In genomic region chr6:142844065-142844755, GRCh38 we compare ENCODE assay signal across 9 cellular contexts.
A peak's percentile ranks its signal among the peaks of the same experiment; 100 is the strongest.
DNase-seq lines count a peak whose midpoint lies in the region; ATAC-seq and TF ChIP-seq lines count a peak whose summit lies in the region.
"Had no signal": no experiment of that assay in that cellular context is flagged by ENCODE, and none has a peak within 500 bp of the region (broad histone marks: within the 10 kb centered on the region; RNA-seq: fewer than 3 reads in every experiment).

No MANE protein-coding gene starts in this region.

- no peak for ATAC-seq in stimulated activated naive B cell treated with anti-CD40 and anti-IgM and Interleukin-4, amounts not matched to agents 10 μg/mL and 1 μg/mL and 100 μg/mL, for 72 hours (replicated peaks)

- H3K27me3 ChIP-seq in dorsolateral prefrontal cortex = no peaks in the 10 kb centered on the region

- no peaks in the 10 kb centered on the region for H3K9me3 Mint-ChIP-seq in activated naive CD4-positive, alpha-beta T cell treated with anti-CD3 and anti-CD28 coated beads, Interleukin-2, amount 10 ng/mL, durations not matched to agents 7 days and 5 days
- H3K9me3 Mint-ChIP-seq in stimulated activated naive B cell treated with anti-CD40 and anti-IgM and Interleukin-4, amounts not matched to agents 10 μg/mL and 1 μg/mL and 100 μg/mL, for 72 hours = no peaks in the 10 kb centered on the region

- CTCF ChIA-PET in activated naive CD4-positive, alpha-beta T cell treated with anti-CD3 and anti-CD28 coated beads, Interleukin-2, amount 10 ng/mL, durations not matched to agents 7 days and 5 days (lab: Charles Lee) = interaction anchor here (1.2 to 1.8 kb wide), 2 partner anchors 24 to 41 kb away, joined by 5 to 6 read pairs; no protein-coding TSS in a partner anchor

- peak overlapping the region; percentile 92 for H3K27ac Mint-ChIP-seq in activated naive CD4-positive, alpha-beta T cell treated with anti-CD3 and anti-CD28 coated beads, Interleukin-2, amount 10 ng/mL, durations not matched to agents 7 days and 5 days
- H3K27ac Mint-ChIP-seq in stimulated activated naive B cell treated with anti-CD40 and anti-IgM and Interleukin-4, amounts not matched to agents 10 μg/mL and 1 μg/mL and 100 μg/mL, for 72 hours = peak overlapping the region; percentile 89

- H3K27ac ChIP-seq in dorsolateral prefrontal cortex = peak overlapping the region in 39 of 59 donors; percentile 2 to 89 (median 73)

- H3K36me3 Mint-ChIP-seq in activated naive CD4-positive, alpha-beta T cell treated with anti-CD3 and anti-CD28 coated beads, Interleukin-2, amount 10 ng/mL, durations not matched to agents 7 days and 5 days = peaks cover 5% of the 10 kb centered on the region
- H3K36me3 Mint-ChIP-seq in stimulated activated naive B cell treated with anti-CD40 and anti-IgM and Interleukin-4, amounts not matched to agents 10 μg/mL and 1 μg/mL and 100 μg/mL, for 72 hours = no peaks in the 10 kb centered on the region

- intact Hi-C loops in dorsolateral prefrontal cortex (cut with DNase I) = loop anchor here (10.0 kb wide), 2 partner anchors 101 to 149 kb away; partner anchors contain the start of gene HIVEP2 (in 1 of the 2)

- peaks cover 89% of the 10 kb centered on the region for H3K4me1 Mint-ChIP-seq in activated naive CD4-positive, alpha-beta T cell treated with anti-CD3 and anti-CD28 coated beads, Interleukin-2, amount 10 ng/mL, durations not matched to agents 7 days and 5 days
- H3K4me1 Mint-ChIP-seq in stimulated activated naive B cell treated with anti-CD40 and anti-IgM and Interleukin-4, amounts not matched to agents 10 μg/mL and 1 μg/mL and 100 μg/mL, for 72 hours = peaks cover 47 to 89% of the 10 kb centered on the region in 2 donors

- peak overlapping the region; percentile 76 for H3K4me3 Mint-ChIP-seq in activated naive CD4-positive, alpha-beta T cell treated with anti-CD3 and anti-CD28 coated beads, Interleukin-2, amount 10 ng/mL, durations not matched to agents 7 days and 5 days
- peak overlapping the region; percentile 76 to 77 for H3K4me3 Mint-ChIP-seq in stimulated activated naive B cell treated with anti-CD40 and anti-IgM and Interleukin-4, amounts not matched to agents 10 μg/mL and 1 μg/mL and 100 μg/mL, for 72 hours

- peak overlapping the region in 19 of 59 donors; percentile 0 to 62 (median 54) for H3K4me3 ChIP-seq in dorsolateral prefrontal cortex

- H3K27me3 Mint-ChIP-seq in activated naive CD4-positive, alpha-beta T cell treated with anti-CD3 and anti-CD28 coated beads, Interleukin-2, amount 10 ng/mL, durations not matched to agents 7 days and 5 days = no peaks in the 10 kb centered on the region
- no peaks in the 10 kb centered on the region for H3K27me3 Mint-ChIP-seq in stimulated activated naive B cell treated with anti-CD40 and anti-IgM and Interleukin-4, amounts not matched to agents 10 μg/mL and 1 μg/mL and 100 μg/mL, for 72 hours

- DNase-seq in activated naive CD4-positive, alpha-beta T cell treated with anti-CD3 and anti-CD28 coated beads, Interleukin-2, amount 10 ng/mL, durations not matched to agents 7 days and 5 days = no peak
- DNase-seq in activated naive CD4-positive, alpha-beta T cell treated with anti-CD3 and anti-CD28 coated beads, Interleukin-2, amount 50 U/mL, for 16 hours = no peak
- DNase-seq in KG1 (lab: John Stamatoyannopoulos, UW) (peak; percentile 20), dorsolateral prefrontal cortex (no peak), glomerular visceral epithelial cell (ENCODE audit: extremely low spot score) (no peak), hepatic stellate cell (ENCODE audit: low spot score) (no peak)
- no peak for DNase-seq in stimulated activated naive B cell treated with anti-CD40 and anti-IgM and Interleukin-4, amounts not matched to agents 10 μg/mL and 1 μg/mL and 100 μg/mL, for 72 hours
- DNase-seq in activated CD8-positive, alpha-beta memory T cell treated with anti-CD3 and anti-CD28 coated beads for 24 hours = no peak
- DNase-seq: Karpas-422 had no signal

- no peak for TF ChIP-seq CTCF in dorsolateral prefrontal cortex (IDR thresholded peaks at IDR 0.05 in 54 of 56, conservative IDR thresholded peaks at IDR 0.05 in 2 of 56; ENCODE audit: low read depth in 1 of 56, partially characterized antibody in 56 of 56)
